11 cellular contexts compared by ENCODE assay signal in the genomic region with DNA sequence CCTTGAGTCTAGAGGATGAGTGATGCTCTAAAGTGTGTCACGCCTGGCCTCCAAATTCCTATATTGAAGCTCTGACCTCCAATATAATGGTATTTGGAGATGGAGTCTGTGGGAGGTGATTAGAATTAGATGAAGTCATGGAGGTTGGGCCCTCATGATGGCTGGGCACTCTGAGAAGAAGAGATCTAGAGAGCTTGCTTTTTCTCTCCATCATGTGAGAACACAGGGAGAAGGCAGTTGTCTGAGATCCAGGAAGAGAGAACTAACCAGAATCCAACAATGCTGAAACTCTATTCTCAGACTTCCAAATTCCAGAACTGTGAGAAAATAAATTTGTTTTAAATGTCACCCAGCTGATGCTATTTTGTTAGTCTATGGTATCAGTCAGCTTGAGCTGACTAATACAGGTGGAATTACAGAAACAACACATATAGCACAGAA. TPM values are rescaled to one million over a fixed set of nuclear protein-coding genes. Genes with fewer than 3 reads are reported as not detected.
DNase-seq lines count a peak whose midpoint lies in the region; ATAC-seq, FAIRE-seq and TF ChIP-seq lines count a peak whose summit lies in the region.
"Had no signal": no experiment of that assay in that cellular context is flagged by ENCODE, and none has a peak within 500 bp of the region (broad histone marks: within the 10 kb centered on the region; RNA-seq: fewer than 3 reads in every experiment).

No MANE protein-coding gene starts in this region.

- no peaks in the 10 kb centered on the region for H3K36me3 ChIP-seq in PC-9 (ENCODE audit: low read depth)
- H3K36me3 ChIP-seq in endothelial cell of umbilical vein (ENCODE audit: control insufficient read depth in 2 of 2, extremely low read depth in 1 of 2, insufficient read depth in 2 of 2, low read length in 2 of 2), result no peaks in the 10 kb centered on the region
- peaks cover 0 to 11% (median 0%) of the 10 kb centered on the region in 3 donors for H3K36me3 ChIP-seq in tibial nerve

- no peak for TF ChIP-seq EP300 in tibial nerve (IDR thresholded peaks at IDR 0.05)

- H3K4me2 ChIP-seq in PC-9 (no peak overlapping the region), endothelial cell of umbilical vein (ENCODE audit: insufficient read depth, low read length) (no peak overlapping the region)

- WGBS in tibial nerve, 2 donors, result 67 to 90% methylated on average over 1 of the region's 1 CpG

- H3F3A ChIP-seq in PC-9 (ENCODE audit: insufficient read depth, low read depth), result no peaks in the 10 kb centered on the region; the same call in 1 of the 2 replicates

- H3K9ac ChIP-seq in endothelial cell of umbilical vein (replicated peaks; ENCODE audit: extremely low read depth, insufficient read depth, low read length), result no peak overlapping the region

- H3K4me3 Mint-ChIP-seq in progenitor cell of endocrine pancreas (ENCODE audit: low read depth), result no peak overlapping the region
- H3K4me3 Mint-ChIP-seq: activated naive CD8-positive, alpha-beta T cell treated with anti-CD3 and anti-CD28 coated beads, Interleukin-2, amount 10 ng/mL, durations not matched to agents 7 days and 5 days had no signal

- no peak for TF ChIP-seq CTCF in PC-9 (conservative IDR thresholded peaks at IDR 0.05)
- no peak for TF ChIP-seq CTCF in endothelial cell of umbilical vein (IDR thresholded peaks at IDR 0.05; ENCODE audit: extremely low read depth in 1 of 2, insufficient read depth in 1 of 2, low read depth in 1 of 2, low read length in 2 of 2)
- TF ChIP-seq CTCF in progenitor cell of endocrine pancreas (IDR thresholded peaks at IDR 0.05; ENCODE audit: unreplicated experiment), result no peak
- TF ChIP-seq CTCF in tibial nerve (IDR thresholded peaks at IDR 0.05), result no peak

- BruUV-seq in PC-9 (replicated peaks; lab: Mats Ljungman, UMichigan), result no TSS peak
- no TSS peak for BruUV-seq in endothelial cell of umbilical vein (replicated peaks; lab: Mats Ljungman, UMichigan)

- H3K9me3 Mint-ChIP-seq in progenitor cell of endocrine pancreas (ENCODE audit: low read depth), result no peaks in the 10 kb centered on the region
- H3K9me3 Mint-ChIP-seq: activated naive CD8-positive, alpha-beta T cell treated with anti-CD3 and anti-CD28 coated beads, Interleukin-2, amount 10 ng/mL, durations not matched to agents 7 days and 5 days had no signal

- FAIRE-seq in endothelial cell of umbilical vein (lab: Jason Lieb, UNC), result peak; percentile 81

- dilution Hi-C loops in endothelial cell of umbilical vein (cut with MboI; ENCODE audit: extremely low pct_ligation_motif_present, low sequenced_read_pairs), result no loop called here

- H2AFZ ChIP-seq in PC-9, result no peak overlapping the region
- H2AFZ ChIP-seq in endothelial cell of umbilical vein (ENCODE audit: low read depth, low read length), result no peak overlapping the region

- H3K27me3 Mint-ChIP-seq in progenitor cell of endocrine pancreas, result no peaks in the 10 kb centered on the region
- H3K27me3 Mint-ChIP-seq: activated naive CD8-positive, alpha-beta T cell treated with anti-CD3 and anti-CD28 coated beads, Interleukin-2, amount 10 ng/mL, durations not matched to agents 7 days and 5 days had no signal

- no peak for TF ChIP-seq POLR2A in endothelial cell of umbilical vein (IDR thresholded peaks at IDR 0.05; ENCODE audit: low read depth, low read length)
- no peak for TF ChIP-seq POLR2A in tibial nerve (IDR thresholded peaks at IDR 0.05)

- H4K20me1 ChIP-seq in PC-9 (ENCODE audit: insufficient read depth), result peaks cover 19% of the 10 kb centered on the region
- no peaks in the 10 kb centered on the region for H4K20me1 ChIP-seq in endothelial cell of umbilical vein (replicated peaks; ENCODE audit: control insufficient read depth, extremely low read depth, insufficient read depth, low read length)

- no peak for ATAC-seq in GM18867 (IDR thresholded peaks at IDR 0.05; ENCODE audit: unreplicated experiment)
- ATAC-seq: esophagus mucosa had no signal

- CTCF ChIA-PET in PC-9 (lab: Charles Lee) (no interaction called here), endothelial cell of umbilical vein (lab: Charles Lee) (interaction anchor here (1.0 to 4.3 kb wide), 4 partner anchors 10 to 26 kb away, joined by 3 to 33 read pairs (median 4); partner anchors contain the start of gene RNF216)

- 0 out of 2 replicates have a peak overlapping the region, but pooled peaks have one; percentile 30 for H3K27ac ChIP-seq in PC-9
- no peak overlapping the region for H3K27ac ChIP-seq in endothelial cell of umbilical vein (ENCODE audit: insufficient read depth, low read depth, low read length)
- H3K27ac ChIP-seq in tibial nerve, result peak overlapping the region in 1 of 4 donors; percentile 54

- H3K9me3 ChIP-seq in PC-9 (ENCODE audit: insufficient read depth, low read depth) (no peaks in the 10 kb centered on the region), endothelial cell of umbilical vein (replicated peaks; ENCODE audit: control insufficient read depth, insufficient read depth, low read length) (no peaks in the 10 kb centered on the region), tibial nerve (no peaks in the 10 kb centered on the region)

- POLR2A ChIA-PET in PC-9 (lab: Charles Lee; ENCODE audit: unreplicated experiment) (interaction anchor here (0.6 to 0.7 kb wide), 3 partner anchors 74 to 492 kb away, joined by 3 to 5 read pairs (median 4); partner anchors contain the start of gene PMS2), endothelial cell of umbilical vein (lab: Charles Lee) (interaction anchor here (0.9 kb wide), 1 partner anchor 15 kb away, joined by 3 read pairs; the partner anchor contains the start of gene RNF216)

- no peaks in the 10 kb centered on the region for H3K9me1 ChIP-seq in endothelial cell of umbilical vein (replicated peaks; ENCODE audit: control insufficient read depth, extremely low read depth, insufficient read depth, low read length)

- in situ Hi-C loops in Caki2 (cut with HindIII; ENCODE audit: low pct_unique_long_range_greater_than_20kb, low sequenced_read_pairs), result no loop called here

- H3K36me3 Mint-ChIP-seq in progenitor cell of endocrine pancreas (ENCODE audit: insufficient read depth), result peaks cover 3% of the 10 kb centered on the region

- peak overlapping the region; percentile 22 for H3K27ac Mint-ChIP-seq in progenitor cell of endocrine pancreas
- H3K27ac Mint-ChIP-seq: activated naive CD8-positive, alpha-beta T cell treated with anti-CD3 and anti-CD28 coated beads, Interleukin-2, amount 10 ng/mL, durations not matched to agents 7 days and 5 days had no signal

- no peaks in the 10 kb centered on the region for H3K9me2 ChIP-seq in PC-9 (ENCODE audit: insufficient read depth)

- H3K4me3 ChIP-seq in PC-9 (no peak overlapping the region), endothelial cell of umbilical vein (replicated peaks in 1 of 3; ENCODE audit: insufficient read depth in 1 of 3, low read depth in 1 of 3, low read length in 3 of 3) (no peak overlapping the region), tibial nerve (no peak overlapping the region)

- no peaks in the 10 kb centered on the region for H3K27me3 ChIP-seq in PC-9 (ENCODE audit: insufficient read depth, low read depth)
- no peaks in the 10 kb centered on the region for H3K27me3 ChIP-seq in endothelial cell of umbilical vein (ENCODE audit: control insufficient read depth in 2 of 2, insufficient read depth in 2 of 2, low read length in 2 of 2)
- H3K27me3 ChIP-seq in tibial nerve, result no peaks in the 10 kb centered on the region

- intact Hi-C loops in PC-9 (cut with micrococcal nuclease; ENCODE audit: unreplicated experiment), result no loop called here
- intact Hi-C loops in endothelial cell of umbilical vein (cut with micrococcal nuclease), result no loop called here

- H3K4me1 ChIP-seq in PC-9 (replicated peaks; ENCODE audit: insufficient read depth), result no peaks in the 10 kb centered on the region
- peaks cover 8% of the 10 kb centered on the region for H3K4me1 ChIP-seq in endothelial cell of umbilical vein (ENCODE audit: control insufficient read depth, extremely low read depth, insufficient read depth, low read length)
- peaks cover 0 to 31% (median 8%) of the 10 kb centered on the region in 4 donors for H3K4me1 ChIP-seq in tibial nerve

- H3K4me1 Mint-ChIP-seq in progenitor cell of endocrine pancreas (ENCODE audit: low read depth), result peaks cover 7% of the 10 kb centered on the region

- DNase-seq in Caki2 (ENCODE audit: low read depth) (peak; percentile 43), PC-9 (no peak), endothelial cell of umbilical vein (ENCODE audit: low read depth, low spot score) (peak; percentile 11), progenitor cell of endocrine pancreas (ENCODE audit: low spot score, unreplicated experiment) (no peak), NCI-H1105 (lab: John Stamatoyannopoulos, UW) (no peak), GDM1 (lab: John Stamatoyannopoulos, UW) (no peak), tibial nerve (ENCODE audit: low spot score in 2 of 2) (no peak)
- DNase-seq: activated naive CD8-positive, alpha-beta T cell treated with anti-CD3 and anti-CD28 coated beads, Interleukin-2, amount 10 ng/mL, durations not matched to agents 7 days and 5 days; NCI-H2029 had no signal

- H3K79me2 ChIP-seq in PC-9 (ENCODE audit: low read depth) (peaks cover 76% of the 10 kb centered on the region), endothelial cell of umbilical vein (ENCODE audit: control insufficient read depth, insufficient read depth, low read length) (peaks cover 80% of the 10 kb centered on the region)

TF ChIP-seq in endothelial cell of umbilical vein, 7 proteins besides CTCF, POLR2A, EP300 and RAD21 (continues in another document):
- TF ChIP-seq MYC (IDR thresholded peaks at IDR 0.05; ENCODE audit: low read depth, low read length) (no peak), JUN (IDR thresholded peaks at IDR 0.05; ENCODE audit: borderline replicate concordance, insufficient read depth, insufficient read length, low read depth) (no peak), FOS (IDR thresholded peaks at IDR 0.05; ENCODE audit: borderline replicate concordance, insufficient read depth, low read length) (no peak), GATA2 (IDR thresholded peaks at IDR 0.05; ENCODE audit: insufficient read depth, insufficient read length, low read depth, low read length) (no peak), POLR2AphosphoS5 (IDR thresholded peaks at IDR 0.05; ENCODE audit: insufficient read depth, low read depth, low read length) (no peak), EZH2 (IDR thresholded peaks at IDR 0.05; ENCODE audit: borderline replicate concordance, low read depth, low read length, severe bottlenecking) (no peak)

RNA-seq across cellular contexts. Expression of gene RNF216, which starts 15.1 kb away (rescaled TPM):
- total RNA-seq in Caki2 (2014; rRNA removed; shearing (Covaris generic); ENCODE audit: low replicate concordance), result 26.8 and 29.0 TPM in 2 replicates
- total RNA-seq in PC-9 (2021) (38.0 and 39.9 TPM in 2 replicates), endothelial cell of umbilical vein (33.2 and 37.1 TPM in 2 replicates), progenitor cell of endocrine pancreas (38.3 and 39.8 TPM in 2 replicates), tibial nerve (10 to 100 TPM; 33.5 to 43.8 (median 36.9) TPM)
- 16.4 TPM in 2 replicates for polyA plus RNA-seq in endothelial cell of umbilical vein
- polyA plus RNA-seq in endothelial cell of umbilical vein (2011; cell fraction: cytosol; rRNA removed), result 17.3 and 20.8 TPM in 2 replicates
- polyA plus RNA-seq in endothelial cell of umbilical vein (2011; cell fraction: nucleus; rRNA removed), result 46.5 and 50.9 TPM in 2 replicates
- 21.5 and 22.2 TPM in 2 replicates for polyA plus RNA-seq in endothelial cell of umbilical vein (2012)
- polyA minus RNA-seq in endothelial cell of umbilical vein, result 36.3 and 38.8 TPM in 2 replicates
- polyA minus RNA-seq in endothelial cell of umbilical vein (2011; cell fraction: cytosol; rRNA and poly(A)+ RNA removed), result 19.4 TPM
- 55.5 and 68.0 TPM in 2 replicates for polyA minus RNA-seq in endothelial cell of umbilical vein (2011; cell fraction: nucleus; rRNA and poly(A)+ RNA removed)

Comparison
In these comparisons a context has a peak if more than half of its experiments do, and no peak if none do; other contexts are left out.
1. DNase-seq: peak in Caki2 (single experiment) and endothelial cell of umbilical vein (single experiment); none in PC-9 (0 of 2), progenitor cell of endocrine pancreas (single experiment), NCI-H1105 (single experiment), GDM1 (single experiment) and tibial nerve (0 of 2).